ENCODE assay signal across 30 cellular contexts in genomic region chr4:155521382-155521781, GRCh38.
"Had no signal": no experiment of that assay in that cellular context is flagged by ENCODE, and none has a peak within 500 bp of the region (broad histone marks: within the 10 kb centered on the region; RNA-seq: fewer than 3 reads in every experiment).

No MANE protein-coding gene starts in this region.

- H3K9me3 ChIP-seq: ascending aorta, gastroesophageal sphincter, psoas muscle, tibial nerve had no signal

- H3K9ac ChIP-seq: neural progenitor cell, parathyroid adenoma had no signal

- H3K36me3 ChIP-seq: ascending aorta, cardiac muscle cell, gastroesophageal sphincter, neural progenitor cell, tibial nerve had no signal

- H3K4me3 ChIP-seq: ascending aorta, cardiac muscle cell, coronary artery, dorsolateral prefrontal cortex, gastroesophageal sphincter, neural progenitor cell, psoas muscle, tibial nerve had no signal

- H3K27ac ChIP-seq: cardiac muscle cell, coronary artery, dorsolateral prefrontal cortex, neural progenitor cell, parathyroid adenoma, psoas muscle, tibial nerve had no signal

- H3K4me1 ChIP-seq: neural progenitor cell, parathyroid adenoma, psoas muscle had no signal

- H3K27me3 ChIP-seq: ascending aorta, cardiac muscle cell, dorsolateral prefrontal cortex, gastroesophageal sphincter, neural progenitor cell, tibial nerve had no signal

- ATAC-seq: gastroesophageal sphincter; left colon; naive thymus-derived CD8-positive, alpha-beta T cell; psoas muscle; right cardiac atrium; stimulated activated effector memory CD8-positive, alpha-beta T cell treated with anti-CD3 and anti-CD28 coated beads, Interleukin-12 subunit alpha, Interleukin-12 subunit beta, amount 100 ng/mL, for 72 hours had no signal

- DNase-seq: activated CD4-positive, alpha-beta memory T cell treated with anti-CD3 and anti-CD28 coated beads for 36 hours; activated CD4-positive, alpha-beta T cell treated with anti-CD3 and anti-CD28 coated beads, Interleukin-2, amount 10 ng/mL, durations not matched to agents 24 days and 14 days; activated CD4-positive, CD25-positive, alpha-beta regulatory T cell treated with anti-CD3 and anti-CD28 coated beads, Interleukin-2, amount 50 U/mL, for 72 hours; activated CD8-positive, alpha-beta memory T cell treated with anti-CD3 and anti-CD28 coated beads, Interleukin-2, amount 50 U/mL, for 4 hours; activated effector memory CD4-positive, alpha-beta T cell treated with anti-CD3 and anti-CD28 coated beads, Interleukin-2, amount 50 U/mL, for 16 hours; activated naive CD4-positive, alpha-beta T cell treated with anti-CD3 and anti-CD28 coated beads, Interleukin-2, amount 10 ng/mL, durations not matched to agents 7 days and 5 days; activated naive CD8-positive, alpha-beta T cell treated with anti-CD3 and anti-CD28 coated beads, Interleukin-2, amount 10 ng/mL, durations not matched to agents 7 days and 5 days; activated T-cell treated with anti-CD3 and anti-CD28 coated beads, Interleukin-2, amount 50 U/mL, for 1 hour; dorsolateral prefrontal cortex; effector memory CD4-positive, alpha-beta T cell; hypothalamus; immature natural killer cell; kidney; left colon; midbrain; naive thymus-derived CD8-positive, alpha-beta T cell; occipital lobe; psoas muscle; right cardiac atrium; stimulated activated CD4-positive, alpha-beta T cell treated with anti-CD3 and anti-CD28 coated beads, Interleukin-12 subunit alpha, Interleukin-12 subunit beta, amount 100 ng/mL, for 4 hours; stimulated activated CD4-positive, alpha-beta T cell treated with anti-CD3 and anti-CD28 coated beads, Interleukin-4, amount 100 ng/mL, for 24 hours; T-helper 2 cell had no signal
